In the genomic region with DNA sequence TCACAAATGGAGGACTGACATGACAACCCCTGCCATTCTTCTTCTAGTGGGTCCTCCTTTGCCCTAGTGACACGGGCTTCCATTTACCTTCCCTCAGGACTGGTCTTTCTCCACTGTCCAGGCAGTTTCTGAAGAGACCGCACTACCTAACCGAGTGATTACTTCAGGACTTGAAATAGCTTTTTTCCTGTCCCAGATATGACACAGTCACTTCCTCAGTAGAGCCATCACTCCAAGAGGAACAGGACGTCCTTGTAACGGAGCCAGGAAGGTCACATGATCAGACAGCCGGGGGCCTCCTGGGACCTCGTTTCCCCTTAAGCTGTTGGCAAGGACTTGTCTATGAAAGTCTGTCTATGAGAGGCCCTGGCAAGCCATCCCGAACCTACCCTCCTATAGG, we compare ENCODE assay signal across 11 cellular contexts.
A peak's percentile ranks its signal among the peaks of the same experiment; 100 is the strongest.
DNase-seq lines count a peak whose midpoint lies in the region; ATAC-seq, FAIRE-seq and TF ChIP-seq lines count a peak whose summit lies in the region.
"Had no signal": no experiment of that assay in that cellular context is flagged by ENCODE, and none has a peak within 500 bp of the region (broad histone marks: within the 10 kb centered on the region; RNA-seq: fewer than 3 reads in every experiment).

No MANE protein-coding gene starts in this region.

- H3K4me1 ChIP-seq in right cardiac atrium (ENCODE audit: control insufficient read depth, insufficient read depth, low read length) (peaks cover 22% of the 10 kb centered on the region), gastrocnemius medialis (peaks cover 40 to 42% of the 10 kb centered on the region in 2 donors)

- peak; percentile 94 to 97 for ATAC-seq in right cardiac atrium
- peak; percentile 96 to 97 for ATAC-seq in gastrocnemius medialis
- no peak for ATAC-seq in HG02588 (IDR thresholded peaks at IDR 0.05; ENCODE audit: unreplicated experiment)
- no peak for ATAC-seq in T-cell (replicated peaks in 1 of 4)
- ATAC-seq: activated CD8-positive, alpha-beta T cell treated with anti-CD3 and anti-CD28 coated beads for 36 hours; naive thymus-derived CD8-positive, alpha-beta T cell had no signal

- intact Hi-C loops in right cardiac atrium (cut with DNase I) (no loop called here), gastrocnemius medialis (cut with DNase I; ENCODE audit: low total_unique reads) (loop anchor here (1.0 to 5.0 kb wide), 4 partner anchors 60 to 221 kb away; partner anchors contain the start of gene JDP2)

- CTCF ChIA-PET in T-cell (lab: Charles Lee), result no interaction called here

- peak in 1 of 5 experiments; percentile 37 for TF ChIP-seq CTCF in gastrocnemius medialis (IDR thresholded peaks at IDR 0.05 in 4 of 5, conservative IDR thresholded peaks at IDR 0.05 in 1 of 5)
- TF ChIP-seq CTCF in brain microvascular endothelial cell (IDR thresholded peaks at IDR 0.05; ENCODE audit: low read depth, low read length, missing control alignments), result no peak

- no peaks in the 10 kb centered on the region for H3K9me3 ChIP-seq in right cardiac atrium (ENCODE audit: control insufficient read depth, low read length)
- H3K9me3 ChIP-seq in gastrocnemius medialis, result no peaks in the 10 kb centered on the region

- H3K27ac Mint-ChIP-seq in T-cell, result no peak overlapping the region
- H3K27ac Mint-ChIP-seq: activated CD8-positive, alpha-beta T cell treated with anti-CD3 and anti-CD28 coated beads for 36 hours had no signal

- in situ Hi-C loops in gastrocnemius medialis (cut with MboI; ENCODE audit: low sequenced_read_pairs in 4 of 4) (no loop called here), brain microvascular endothelial cell (cut with HindIII; ENCODE audit: low pct_ligation_motif_present, low sequenced_read_pairs) (no loop called here)

- peak overlapping the region; percentile 65 for H3K27ac ChIP-seq in angular gyrus (ENCODE audit: low read depth, low read length)
- H3K27ac ChIP-seq in right cardiac atrium (ENCODE audit: low read length), result peak overlapping the region; percentile 99
- H3K27ac ChIP-seq in gastrocnemius medialis, result peak overlapping the region; percentile 94 to 97 (median 94)
- H3K27ac ChIP-seq in brain microvascular endothelial cell, result no peak overlapping the region

- TF ChIP-seq POLR2A in GM12892 (IDR thresholded peaks at IDR 0.05; ENCODE audit: low read depth, low read length) (no peak), gastrocnemius medialis (IDR thresholded peaks at IDR 0.05) (peak; percentile 84 to 93)

- H3K36me3 Mint-ChIP-seq in T-cell, result no peaks in the 10 kb centered on the region
- H3K36me3 Mint-ChIP-seq: stimulated activated memory B cell treated with anti-CD40 and anti-IgM and Interleukin-4, amounts not matched to agents 10 μg/mL and 1 μg/mL and 100 μg/mL, for 72 hours had no signal

- no peaks in the 10 kb centered on the region for H3K36me3 ChIP-seq in gastrocnemius medialis
- no peaks in the 10 kb centered on the region for H3K36me3 ChIP-seq in brain microvascular endothelial cell (replicated peaks)

- peaks cover 0 to 4% (median 2%) of the 10 kb centered on the region in 3 donors for H3K4me1 Mint-ChIP-seq in T-cell

- peak; percentile 65 for FAIRE-seq in GM12892 (lab: Jason Lieb, UNC)

- peaks cover 0 to 4% (median 3%) of the 10 kb centered on the region in 3 donors for H3K9me3 Mint-ChIP-seq in T-cell
- H3K9me3 Mint-ChIP-seq: stimulated activated memory B cell treated with anti-CD40 and anti-IgM and Interleukin-4, amounts not matched to agents 10 μg/mL and 1 μg/mL and 100 μg/mL, for 72 hours had no signal

- no peaks in the 10 kb centered on the region for H3K27me3 ChIP-seq in right cardiac atrium (ENCODE audit: control insufficient read depth, insufficient read depth)
- H3K27me3 ChIP-seq in gastrocnemius medialis, result no peaks in the 10 kb centered on the region
- H3K27me3 ChIP-seq in brain microvascular endothelial cell (replicated peaks), result no peaks in the 10 kb centered on the region

- H3K27me3 Mint-ChIP-seq in T-cell, result peaks cover 0 to 7% of the 10 kb centered on the region in 2 donors
- H3K27me3 Mint-ChIP-seq: activated CD8-positive, alpha-beta T cell treated with anti-CD3 and anti-CD28 coated beads for 36 hours; stimulated activated memory B cell treated with anti-CD40 and anti-IgM and Interleukin-4, amounts not matched to agents 10 μg/mL and 1 μg/mL and 100 μg/mL, for 72 hours had no signal

- no peak overlapping the region for H3K4me3 Mint-ChIP-seq in T-cell
- H3K4me3 Mint-ChIP-seq: activated CD8-positive, alpha-beta T cell treated with anti-CD3 and anti-CD28 coated beads for 36 hours; naive thymus-derived CD8-positive, alpha-beta T cell; stimulated activated memory B cell treated with anti-CD40 and anti-IgM and Interleukin-4, amounts not matched to agents 10 μg/mL and 1 μg/mL and 100 μg/mL, for 72 hours had no signal

- WGBS in right cardiac atrium, result 7% methylated on average over 8 of the region's 8 CpGs

- POLR2A ChIA-PET in T-cell (lab: Charles Lee), result no interaction called here

- DNase-seq in GM12892 (ENCODE audit: insufficient read length) (no peak), right cardiac atrium (peak; percentile 92 to 95 (median 94)), gastrocnemius medialis (peak; percentile 97 to 100), brain microvascular endothelial cell (no peak), amniotic stem cell (lab: John Stamatoyannopoulos, UW) (no peak), T-cell (no peak)
- DNase-seq: activated CD8-positive, alpha-beta T cell treated with anti-CD3 and anti-CD28 coated beads for 36 hours had no signal

- no peak overlapping the region for H3K4me3 ChIP-seq in right cardiac atrium (ENCODE audit: low read length)
- peak overlapping the region; percentile 33 to 42 (median 36) for H3K4me3 ChIP-seq in gastrocnemius medialis
- H3K4me3 ChIP-seq in brain microvascular endothelial cell (ENCODE audit: low read depth, low read length), result no peak overlapping the region

Comparison
In these comparisons a context has a peak if more than half of its experiments do, and no peak if none do; other contexts are left out.
1. DNase-seq: peak in right cardiac atrium (3 of 3) and gastrocnemius medialis (2 of 2); none in GM12892 (single experiment), brain microvascular endothelial cell (single experiment), amniotic stem cell (single experiment) and T-cell (0 of 34).
2. ATAC-seq: peak in right cardiac atrium (2 of 2) and gastrocnemius medialis (2 of 2); none in HG02588 (single experiment) and T-cell (0 of 4).
3. H3K4me3 ChIP-seq: peak in gastrocnemius medialis (4 of 4); none in right cardiac atrium (single experiment) and brain microvascular endothelial cell (single experiment).